10 cellular contexts compared by ENCODE assay signal in the genomic region with DNA sequence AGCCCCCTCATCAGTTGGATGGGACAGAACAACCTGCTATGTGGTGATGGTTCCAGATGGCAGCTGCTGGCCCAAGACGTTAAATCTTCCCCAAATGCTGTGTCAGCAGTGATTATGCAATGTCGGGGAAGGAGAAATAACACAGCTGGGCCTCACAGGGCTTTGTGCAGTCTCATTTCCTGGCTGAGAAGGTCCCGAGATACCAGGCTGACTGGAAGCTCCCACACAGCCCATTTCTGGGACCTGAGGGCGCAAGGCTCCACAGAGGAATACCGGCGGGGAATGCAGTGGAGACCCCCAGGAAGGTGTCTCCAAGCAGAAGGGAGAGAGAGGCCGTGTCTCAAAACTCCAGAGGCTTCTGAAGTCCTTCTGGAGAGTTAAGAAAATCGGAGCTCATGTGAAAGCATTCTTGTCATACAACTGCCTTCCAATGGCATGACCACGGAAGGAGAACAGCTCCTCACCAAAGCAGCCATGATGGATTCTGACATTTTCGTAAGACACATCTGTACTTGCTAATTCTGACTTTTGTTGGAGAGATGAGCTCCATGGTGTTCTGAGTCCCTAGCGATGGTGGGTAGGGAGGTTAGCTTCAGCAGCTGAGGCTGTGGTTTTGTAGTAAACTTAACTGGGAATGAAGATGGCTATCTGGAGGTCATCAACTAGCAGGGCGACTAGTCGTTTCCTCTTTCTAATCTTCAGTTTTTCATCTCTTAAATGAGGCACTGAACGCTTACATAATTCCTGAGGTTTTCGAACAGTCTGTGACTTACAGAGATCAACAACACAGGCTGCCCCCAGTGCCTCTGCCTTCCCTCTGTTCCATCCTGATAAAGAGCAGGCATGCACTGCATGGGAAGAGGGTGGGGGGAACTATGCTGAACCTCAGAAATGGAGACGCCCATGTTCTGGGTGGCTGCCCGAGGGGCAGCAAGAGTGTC. TPM values are rescaled to one million over a fixed set of nuclear protein-coding genes. Genes with fewer than 3 reads are reported as not detected.
DNase-seq lines count a peak whose midpoint lies in the region; ATAC-seq and TF ChIP-seq lines count a peak whose summit lies in the region.
"Had no signal": no experiment of that assay in that cellular context is flagged by ENCODE, and none has a peak within 500 bp of the region (broad histone marks: within the 10 kb centered on the region; RNA-seq: fewer than 3 reads in every experiment).

No MANE protein-coding gene starts in this region.

- intact Hi-C loops in CD14-positive monocyte (cut with micrococcal nuclease) (loop anchor here (5.0 to 10.0 kb wide), 2 partner anchors 48 to 139 kb away; no protein-coding TSS in a partner anchor), Caco-2 (cut with micrococcal nuclease; ENCODE audit: unreplicated experiment) (no loop called here)

- H3K27me3 ChIP-seq in parathyroid adenoma (ENCODE audit: control insufficient read depth, insufficient read depth, low read length), result no peaks in the 10 kb centered on the region
- no peaks in the 10 kb centered on the region for H3K27me3 ChIP-seq in Caco-2 (replicated peaks; ENCODE audit: control insufficient read depth, insufficient read depth, low read length)

- H3K9ac ChIP-seq in parathyroid adenoma, result no peak overlapping the region

- H3K9me3 Mint-ChIP-seq in CD14-positive monocyte (peaks cover 0 to 10% (median 7%) of the 10 kb centered on the region in 7 donors), Caco-2 (ENCODE audit: unreplicated experiment) (peaks cover 12% of the 10 kb centered on the region), HFFc6 (peaks cover 12% of the 10 kb centered on the region)
- peaks cover 0 to 8% (median 0%) of the 10 kb centered on the region in 9 donors for H3K9me3 Mint-ChIP-seq in naive thymus-derived CD8-positive, alpha-beta T cell
- H3K9me3 Mint-ChIP-seq: activated T-helper 1 cell treated with anti-CD3 and anti-CD28 coated beads, Interleukin-12 subunit alpha, Interleukin-12 subunit beta, Interleukin-2, Interleukin-4 antibody, amounts not matched to agents 30 ng/mL and 10 ng/mL and 1 ng/mL, durations not matched to agents 14 hours and 24 hours and 36 hours; CD4-positive, alpha-beta T cell had no signal

- ATAC-seq in naive thymus-derived CD8-positive, alpha-beta T cell, result no peak
- ATAC-seq in HG03565 (IDR thresholded peaks at IDR 0.05; ENCODE audit: unreplicated experiment), result no peak

- BruUV-seq in Caco-2 (replicated peaks; lab: Mats Ljungman, UMichigan), result no TSS peak

- H3K27ac Mint-ChIP-seq in CD14-positive monocyte (peak overlapping the region; percentile 97 to 100 (median 99)), Caco-2 (ENCODE audit: unreplicated experiment) (no peak overlapping the region), HFFc6 (no peak overlapping the region)
- H3K27ac Mint-ChIP-seq in naive thymus-derived CD8-positive, alpha-beta T cell, result no peak overlapping the region
- H3K27ac Mint-ChIP-seq: activated T-helper 1 cell treated with anti-CD3 and anti-CD28 coated beads, Interleukin-12 subunit alpha, Interleukin-12 subunit beta, Interleukin-2, Interleukin-4 antibody, amounts not matched to agents 30 ng/mL and 10 ng/mL and 1 ng/mL, durations not matched to agents 14 hours and 24 hours and 36 hours; CD4-positive, alpha-beta T cell had no signal

- DNase-seq in CD14-positive monocyte (ENCODE audit: low spot score) (peak; percentile 87), SKM-1 (lab: John Stamatoyannopoulos, UW; ENCODE audit: unreplicated experiment) (peak; percentile 25), fibroblast of villous mesenchyme (ENCODE audit: low read depth) (peak; percentile 92), Caco-2 (no peak), HFFc6 (no peak)
- DNase-seq in naive thymus-derived CD8-positive, alpha-beta T cell, result no peak
- DNase-seq: CD4-positive, alpha-beta T cell had no signal

- peaks cover 0 to 2% (median 1%) of the 10 kb centered on the region in 3 donors for H3K27me3 Mint-ChIP-seq in CD14-positive monocyte (ENCODE audit: low read depth in 3 of 3)
- H3K27me3 Mint-ChIP-seq in Caco-2 (ENCODE audit: insufficient read depth, unreplicated experiment), result no peaks in the 10 kb centered on the region
- H3K27me3 Mint-ChIP-seq in naive thymus-derived CD8-positive, alpha-beta T cell, result peaks cover 10 to 37% (median 22%) of the 10 kb centered on the region in 5 donors
- H3K27me3 Mint-ChIP-seq in HFFc6 (ENCODE audit: insufficient read depth), result peaks cover 3% of the 10 kb centered on the region

- no peak overlapping the region for H2AFZ ChIP-seq in parathyroid adenoma

- H3K4me2 ChIP-seq in parathyroid adenoma (ENCODE audit: low read length), result no peak overlapping the region

- no peaks in the 10 kb centered on the region for H3K79me2 ChIP-seq in parathyroid adenoma

- H3K36me3 Mint-ChIP-seq in CD14-positive monocyte, result peaks cover 29 to 32% of the 10 kb centered on the region in 2 donors
- peaks cover 10% of the 10 kb centered on the region for H3K36me3 Mint-ChIP-seq in Caco-2 (ENCODE audit: insufficient read depth, unreplicated experiment)
- H3K36me3 Mint-ChIP-seq in naive thymus-derived CD8-positive, alpha-beta T cell, result peaks cover 0 to 13% (median 3%) of the 10 kb centered on the region in 3 donors
- no peaks in the 10 kb centered on the region for H3K36me3 Mint-ChIP-seq in HFFc6 (ENCODE audit: low read depth)

- peak overlapping the region; percentile 84 to 99 for H3K4me3 Mint-ChIP-seq in CD14-positive monocyte
- H3K4me3 Mint-ChIP-seq in Caco-2 (ENCODE audit: unreplicated experiment), result no peak overlapping the region
- H3K4me3 Mint-ChIP-seq in naive thymus-derived CD8-positive, alpha-beta T cell, result peak overlapping the region in 1 of 10 donors; percentile 58
- H3K4me3 Mint-ChIP-seq in HFFc6, result no peak overlapping the region
- H3K4me3 Mint-ChIP-seq: activated T-helper 1 cell treated with anti-CD3 and anti-CD28 coated beads, Interleukin-12 subunit alpha, Interleukin-12 subunit beta, Interleukin-2, Interleukin-4 antibody, amounts not matched to agents 30 ng/mL and 10 ng/mL and 1 ng/mL, durations not matched to agents 14 hours and 24 hours and 36 hours; CD4-positive, alpha-beta T cell had no signal

- peak overlapping the region; percentile 49 for H3K27ac ChIP-seq in parathyroid adenoma

- H3K9me3 ChIP-seq in parathyroid adenoma (ENCODE audit: control insufficient read depth, low read length) (no peaks in the 10 kb centered on the region), Caco-2 (no peaks in the 10 kb centered on the region; the same call in 1 of the 2 replicates)

- peak overlapping the region; percentile 34 for H3K4me3 ChIP-seq in fibroblast of villous mesenchyme (ENCODE audit: low read depth, low read length)
- H3K4me3 ChIP-seq in parathyroid adenoma (ENCODE audit: low read depth, low read length), result no peak overlapping the region
- no peak overlapping the region for H3K4me3 ChIP-seq in Caco-2 (ENCODE audit: low read depth, low read length)

- H3K36me3 ChIP-seq in parathyroid adenoma (ENCODE audit: control insufficient read depth, insufficient read depth, low read length), result no peaks in the 10 kb centered on the region
- no peaks in the 10 kb centered on the region for H3K36me3 ChIP-seq in Caco-2 (ENCODE audit: control insufficient read depth, insufficient read depth, low read length)

- POLR2A ChIA-PET in Caco-2 (lab: Charles Lee), result no interaction called here
- POLR2A ChIA-PET in naive thymus-derived CD8-positive, alpha-beta T cell (lab: Charles Lee), result no interaction called here

- H3K4me1 ChIP-seq in parathyroid adenoma (no peaks in the 10 kb centered on the region), Caco-2 (no peaks in the 10 kb centered on the region)

- H3K4me1 Mint-ChIP-seq in CD14-positive monocyte (peaks cover 75% of the 10 kb centered on the region), Caco-2 (ENCODE audit: low read depth, unreplicated experiment) (no peaks in the 10 kb centered on the region), HFFc6 (ENCODE audit: low read depth) (no peaks in the 10 kb centered on the region)
- H3K4me1 Mint-ChIP-seq in naive thymus-derived CD8-positive, alpha-beta T cell, result peaks cover 0 to 7% (median 3%) of the 10 kb centered on the region in 4 donors

- no peak for TF ChIP-seq CTCF in CD14-positive monocyte (IDR thresholded peaks at IDR 0.05)
- no peak for TF ChIP-seq CTCF in fibroblast of villous mesenchyme (IDR thresholded peaks at IDR 0.05; ENCODE audit: insufficient read depth, low read depth, low read length)
- no peak for TF ChIP-seq CTCF in parathyroid adenoma (IDR thresholded peaks at IDR 0.05)
- no peak for TF ChIP-seq CTCF in Caco-2 (IDR thresholded peaks at IDR 0.05; ENCODE audit: insufficient read depth in 1 of 2, low read depth in 1 of 2, low read length in 1 of 2, severe bottlenecking in 1 of 2, unreplicated experiment in 1 of 2)
- no peak for TF ChIP-seq CTCF in HFFc6 (IDR thresholded peaks at IDR 0.05)

- CTCF ChIA-PET in Caco-2 (lab: Charles Lee), result no interaction called here

RNA-seq across cellular contexts. Expression of a gene that starts 28.4 kb away (rescaled TPM):
- 10 to 100 TPM; 26.5 to 38.4 TPM for polyA plus RNA-seq in CD14-positive monocyte
- total RNA-seq in fibroblast of villous mesenchyme, result 52.8 and 61.3 TPM in 2 replicates
- 56.0 and 57.3 TPM in 2 replicates for total RNA-seq in Caco-2 (2022)
- 10 to 100 TPM; 64.2 to 68.2 TPM for total RNA-seq in naive thymus-derived CD8-positive, alpha-beta T cell
- polyA plus RNA-seq in naive thymus-derived CD8-positive, alpha-beta T cell, result 10 to 100 TPM in 1 of 3 donors, 1 to 10 TPM in 2; 9.4 to 10.1 (median 10.0) TPM
- 10 to 100 TPM; 34.0 to 40.0 (median 37.6) TPM for total RNA-seq in HFFc6 (2021; fragmentation: NEBNext Ultra II Directional; extraction: Animal tissue kit (Norgen Biotek cat#: 25700))

Comparison
In these comparisons a context has a peak if more than half of its experiments do, and no peak if none do; other contexts are left out.
1. DNase-seq: peak in CD14-positive monocyte (single experiment), SKM-1 (single experiment) and fibroblast of villous mesenchyme (single experiment); none in Caco-2 (0 of 2), naive thymus-derived CD8-positive, alpha-beta T cell (0 of 10) and HFFc6 (single experiment).
2. H3K27ac Mint-ChIP-seq: peak in CD14-positive monocyte (7 of 7); none in Caco-2 (single experiment), naive thymus-derived CD8-positive, alpha-beta T cell (0 of 10) and HFFc6 (single experiment).
3. H3K4me3 Mint-ChIP-seq: peak in CD14-positive monocyte (2 of 2); none in Caco-2 (single experiment) and HFFc6 (single experiment).